Comparison of ENCODE assay signal across 9 cellular contexts in the genomic region with DNA sequence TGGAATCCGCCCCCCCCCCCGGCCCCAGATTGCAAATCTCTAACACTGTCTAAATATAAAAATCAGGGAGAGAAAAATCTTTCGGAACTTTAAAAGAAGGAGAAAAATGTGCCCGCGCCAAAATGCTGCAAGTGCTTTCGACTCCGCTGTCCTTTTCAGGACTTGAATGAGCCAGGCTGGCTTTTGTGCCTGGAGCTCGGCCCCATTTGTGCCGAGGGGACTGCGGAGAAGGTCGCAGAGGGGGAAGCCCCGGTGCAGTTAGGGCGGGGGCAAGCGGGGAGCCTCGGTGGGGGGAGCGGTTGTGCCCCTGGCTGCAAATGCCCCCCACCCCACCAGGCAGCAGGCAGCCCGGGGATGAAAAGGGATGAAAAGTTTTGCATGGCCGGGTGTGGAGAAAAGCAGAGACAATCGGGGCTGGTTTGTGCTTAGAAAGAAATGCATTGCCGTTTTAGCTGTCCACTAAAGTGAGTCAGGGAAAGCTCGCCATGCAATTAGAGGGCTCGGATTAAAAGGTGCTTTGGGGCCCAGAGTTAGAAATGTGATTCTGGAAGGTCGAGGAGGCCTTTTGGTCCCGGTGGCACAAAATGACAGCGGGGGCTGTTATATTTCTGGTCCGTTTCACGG. TPM values are rescaled to one million over a fixed set of nuclear protein-coding genes. Genes with fewer than 3 reads are reported as not detected.
DNase-seq lines count a peak whose midpoint lies in the region; ATAC-seq and TF ChIP-seq lines count a peak whose summit lies in the region.
"Had no signal": no experiment of that assay in that cellular context is flagged by ENCODE, and none has a peak within 500 bp of the region (broad histone marks: within the 10 kb centered on the region; RNA-seq: fewer than 3 reads in every experiment).

No MANE protein-coding gene starts in this region.

- no peak overlapping the region for H2BK15ac ChIP-seq in mesendoderm (replicated peaks; ENCODE audit: low read depth)

- H3K27me3 Mint-ChIP-seq in brain, result peaks cover 35% of the 10 kb centered on the region

- H3K4me3 Mint-ChIP-seq in brain, result peak overlapping the region; percentile 86 to 94 (median 91)

- ATAC-seq in GM18909 (IDR thresholded peaks at IDR 0.05; ENCODE audit: poor library complexity, unreplicated experiment) (no peak), GM19455 (IDR thresholded peaks at IDR 0.05; ENCODE audit: unreplicated experiment) (no peak)

- no peak overlapping the region for H3K4me3 ChIP-seq in mesendoderm (ENCODE audit: low read length)

- TF ChIP-seq CTCF in brain (conservative IDR thresholded peaks at IDR 0.05), result no peak

- peaks cover 8% of the 10 kb centered on the region for H3K36me3 Mint-ChIP-seq in brain

- no peak overlapping the region for H3K4ac ChIP-seq in mesendoderm (ENCODE audit: low read depth, low read length)

- no CpG with 5 or more reads among the region's 27 CpGs for WGBS in mesendoderm (ENCODE audit: extremely low coverage, insufficient coverage, low lambda C conversion rate)

- H3K27ac ChIP-seq in mesendoderm (ENCODE audit: low read depth, low read length), result no peak overlapping the region

- H3K27me3 ChIP-seq in mesendoderm (ENCODE audit: insufficient read depth, low read length, poor library complexity), result peaks cover 55% of the 10 kb centered on the region

- no peak overlapping the region for H2AK5ac ChIP-seq in mesendoderm (ENCODE audit: low read length)

- H3K79me1 ChIP-seq in mesendoderm (ENCODE audit: low read length), result no peaks in the 10 kb centered on the region

- H2BK5ac ChIP-seq in mesendoderm (ENCODE audit: low read length), result no peak overlapping the region

- no peak overlapping the region for H4K5ac ChIP-seq in mesendoderm (ENCODE audit: low read length)

- no peak overlapping the region for H3K9ac ChIP-seq in mesendoderm (ENCODE audit: low read length)

- no peak overlapping the region for H2BK120ac ChIP-seq in mesendoderm (ENCODE audit: low read depth, low read length)

- no peaks in the 10 kb centered on the region for H3K79me2 ChIP-seq in mesendoderm (ENCODE audit: control insufficient read depth, insufficient read depth, low read length)

- H3K18ac ChIP-seq in mesendoderm (ENCODE audit: low read length), result no peak overlapping the region

- peak overlapping the region; percentile 90 to 96 (median 95) for H3K27ac Mint-ChIP-seq in brain

- DNase-seq in AG08395 (ENCODE audit: low spot score), result peak; percentile 38
- DNase-seq in DMS53 treated with DMSO at 0.1 percent for 48 hours (lab: John Stamatoyannopoulos, UW; ENCODE audit: unreplicated experiment), result peak; percentile 18
- DNase-seq in mesendoderm, result peak; percentile 55
- DNase-seq in foreskin melanocyte, result no peak
- no peak for DNase-seq in SHP77 treated with DMSO at 0.1 percent for 48 hours (lab: John Stamatoyannopoulos, UW)
- DNase-seq: MM.1S had no signal

- no peaks in the 10 kb centered on the region for H3K4me1 ChIP-seq in mesendoderm (ENCODE audit: control insufficient read depth, low read depth, low read length)

- H3K23ac ChIP-seq in mesendoderm (ENCODE audit: low read length), result no peak overlapping the region

- peaks cover 61% of the 10 kb centered on the region for H3K4me1 Mint-ChIP-seq in brain

- H3K36me3 ChIP-seq in mesendoderm (ENCODE audit: control insufficient read depth, insufficient read depth, low read length), result no peaks in the 10 kb centered on the region

- H4K8ac ChIP-seq in mesendoderm (ENCODE audit: low read depth, low read length), result no peak overlapping the region

- H3K56ac ChIP-seq in mesendoderm (ENCODE audit: low read length), result no peak overlapping the region

- H3K9me3 Mint-ChIP-seq in brain, result peaks cover 0 to 4% (median 0%) of the 10 kb centered on the region in 5 experiments

- H3K4me2 ChIP-seq in mesendoderm (ENCODE audit: low read length), result no peak overlapping the region

RNA-seq across cellular contexts. Expression of a gene that starts 1.6 kb away (rescaled TPM):
- 13.9 TPM for polyA plus RNA-seq in brain (ENCODE audit: insufficient read depth, low read depth, low replicate concordance)
- 0.01 TPM for polyA plus RNA-seq in mesendoderm (2013, experiment 1 of 2)
- polyA plus RNA-seq in mesendoderm (2013, experiment 2 of 2), result 0.01 TPM

Comparison
In these comparisons a context has a peak if more than half of its experiments do, and no peak if none do; other contexts are left out.
1. DNase-seq: peak in AG08395 (single experiment), DMS53 treated with DMSO at 0.1 percent for 48 hours (single experiment) and mesendoderm (single experiment); none in foreskin melanocyte (single experiment) and SHP77 treated with DMSO at 0.1 percent for 48 hours (single experiment).